In the genomic region with DNA sequence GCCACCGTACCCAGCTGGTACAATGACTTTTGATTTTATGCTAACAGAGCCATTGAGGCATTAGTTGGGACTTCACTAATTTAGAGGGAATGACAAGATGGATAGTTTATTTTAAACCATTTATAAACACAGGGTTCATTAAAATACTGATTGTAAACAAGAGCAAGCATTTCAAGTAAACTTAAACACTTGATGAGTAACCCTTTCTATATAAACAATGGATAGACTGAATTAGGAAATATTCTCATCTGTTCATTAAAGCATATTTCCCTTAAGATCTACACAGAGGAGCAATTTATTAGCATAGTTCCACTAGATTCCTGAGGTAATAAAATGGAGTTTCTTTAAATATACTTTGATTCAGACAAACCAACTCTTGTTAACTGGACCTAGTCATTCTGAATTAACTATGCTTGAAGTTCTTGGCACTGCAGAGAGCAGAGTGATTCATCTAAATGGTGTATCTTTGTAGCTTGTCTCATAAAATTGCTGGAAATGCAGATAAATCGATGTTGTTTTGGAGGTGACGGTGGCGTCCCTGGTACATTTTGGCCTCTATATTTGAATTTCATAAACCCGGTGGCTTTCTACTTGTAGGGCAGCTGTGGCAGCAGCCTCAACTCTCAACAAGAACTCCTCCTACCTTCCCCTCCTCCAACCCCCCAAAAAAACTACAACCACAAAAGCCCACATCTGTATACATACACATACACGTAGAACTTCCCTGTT, we compare ENCODE assay signal across 13 cellular contexts. TPM values are rescaled to one million over a fixed set of nuclear protein-coding genes. Genes with fewer than 3 reads are reported as not detected.
DNase-seq lines count a peak whose midpoint lies in the region; ATAC-seq and TF ChIP-seq lines count a peak whose summit lies in the region.
"Had no signal": no experiment of that assay in that cellular context is flagged by ENCODE, and none has a peak within 500 bp of the region (broad histone marks: within the 10 kb centered on the region; RNA-seq: fewer than 3 reads in every experiment).

No MANE protein-coding gene starts in this region.

- no peaks in the 10 kb centered on the region for H3K36me3 ChIP-seq in vagina
- H3K36me3 ChIP-seq in brain microvascular endothelial cell (replicated peaks), result no peaks in the 10 kb centered on the region
- H3K36me3 ChIP-seq: cardiac muscle cell, suprapubic skin had no signal

- no peak for TF ChIP-seq POLR2A in vagina (IDR thresholded peaks at IDR 0.05)

- H3K27ac ChIP-seq in vagina, result peak overlapping the region; percentile 77
- H3K27ac ChIP-seq in brain microvascular endothelial cell, result no peak overlapping the region
- H3K27ac ChIP-seq: cardiac muscle cell, suprapubic skin had no signal

- no peaks in the 10 kb centered on the region for H3K9me3 ChIP-seq in vagina
- H3K9me3 ChIP-seq: suprapubic skin had no signal

- TF ChIP-seq CTCF in fibroblast of villous mesenchyme (IDR thresholded peaks at IDR 0.05; ENCODE audit: insufficient read depth, low read depth, low read length) (no peak), vagina (IDR thresholded peaks at IDR 0.05) (no peak), brain microvascular endothelial cell (IDR thresholded peaks at IDR 0.05; ENCODE audit: low read depth, low read length, missing control alignments) (no peak)

- H3K4me3 ChIP-seq in fibroblast of villous mesenchyme (ENCODE audit: low read depth, low read length), result no peak overlapping the region
- H3K4me3 ChIP-seq in vagina, result no peak overlapping the region
- no peak overlapping the region for H3K4me3 ChIP-seq in brain microvascular endothelial cell (ENCODE audit: low read depth, low read length)
- H3K4me3 ChIP-seq: cardiac muscle cell, suprapubic skin had no signal

- in situ Hi-C loops in brain microvascular endothelial cell (cut with HindIII; ENCODE audit: low pct_ligation_motif_present, low sequenced_read_pairs), result no loop called here

- ATAC-seq in left ventricle myocardium superior, result no peak
- ATAC-seq: naive thymus-derived CD8-positive, alpha-beta T cell; right cardiac atrium had no signal

- no peaks in the 10 kb centered on the region for H3K27me3 ChIP-seq in vagina
- H3K27me3 ChIP-seq in brain microvascular endothelial cell (replicated peaks), result no peaks in the 10 kb centered on the region
- H3K27me3 ChIP-seq: cardiac muscle cell, suprapubic skin had no signal

- DNase-seq in HCEC 1CT (peak; percentile 70), amniotic epithelial cell (ENCODE audit: low read depth) (peak; percentile 71), fibroblast of villous mesenchyme (ENCODE audit: low read depth) (peak; percentile 91), vagina (ENCODE audit: extremely low spot score in 2 of 2) (no peak), brain microvascular endothelial cell (no peak), left ventricle myocardium superior (no peak)
- DNase-seq in stimulated activated CD4-positive, alpha-beta T cell treated with anti-CD3 and anti-CD28 coated beads, Interleukin-12 subunit alpha, Interleukin-12 subunit beta, amount 100 ng/mL, for 4 hours, result no peak
- DNase-seq: activated CD4-positive, alpha-beta T cell treated with anti-CD3 and anti-CD28 coated beads, Interleukin-2, amount 10 ng/mL, durations not matched to agents 7 days and 5 days; DMS 273 treated with DMSO at 0.1 percent for 48 hours; naive thymus-derived CD8-positive, alpha-beta T cell; right cardiac atrium had no signal

- H3K4me1 ChIP-seq in vagina, result peaks cover 45% of the 10 kb centered on the region

- intact Hi-C loops in vagina (cut with DNase I), result no loop called here
- intact Hi-C loops in left ventricle myocardium superior (cut with micrococcal nuclease), result no loop called here

RNA-seq across cellular contexts. Expression of gene VDAC2, which starts 15.4 kb away (rescaled TPM):
- total RNA-seq in fibroblast of villous mesenchyme (133 and 182 TPM in 2 replicates), vagina (127 TPM), left ventricle myocardium superior (493 TPM)

RNA-seq across cellular contexts. Expression of gene COMTD1, which starts 40.6 kb away (rescaled TPM):
- total RNA-seq in fibroblast of villous mesenchyme (3.9 and 10.3 TPM in 2 replicates), vagina (80.0 TPM), left ventricle myocardium superior (30.8 TPM)

Comparison
In these comparisons a context has a peak if more than half of its experiments do, and no peak if none do; other contexts are left out.
1. DNase-seq: peak in HCEC 1CT (single experiment), amniotic epithelial cell (single experiment) and fibroblast of villous mesenchyme (single experiment); none in vagina (0 of 2), brain microvascular endothelial cell (single experiment), stimulated activated CD4-positive, alpha-beta T cell treated with anti-CD3 and anti-CD28 coated beads, Interleukin-12 subunit alpha, Interleukin-12 subunit beta, amount 100 ng/mL, for 4 hours (single experiment) and left ventricle myocardium superior (single experiment).